In genomic region chr3:184656991-184657669, GRCh38 we compare ENCODE assay signal across 9 cellular contexts. TPM values are rescaled to one million over a fixed set of nuclear protein-coding genes. Genes with fewer than 3 reads are reported as not detected.
DNase-seq lines count a peak whose midpoint lies in the region; ATAC-seq and TF ChIP-seq lines count a peak whose summit lies in the region.
"Had no signal": no experiment of that assay in that cellular context is flagged by ENCODE, and none has a peak within 500 bp of the region (broad histone marks: within the 10 kb centered on the region; RNA-seq: fewer than 3 reads in every experiment).

No MANE protein-coding gene starts in this region.

- intact Hi-C loops in activated CD4-positive, alpha-beta T cell treated with anti-CD3 and anti-CD28 coated beads for 36 hours (cut with DNase I, micrococcal nuclease), result loop anchor here in 1 of 2 experiments (1.0 kb wide), 1 partner anchor 20 kb away; no protein-coding TSS in a partner anchor

- POLR2A ChIA-PET in activated CD4-positive, alpha-beta T cell treated with anti-CD3 and anti-CD28 coated beads for 36 hours (lab: Charles Lee), result no interaction called here
- POLR2A ChIA-PET in activated CD4-positive, alpha-beta T cell treated with anti-CD3 and anti-CD28 coated beads, Interleukin-2, amount 10 ng/mL, durations not matched to agents 7 days and 5 days (lab: Charles Lee), result no interaction called here

- CTCF ChIA-PET in activated CD4-positive, alpha-beta T cell treated with anti-CD3 and anti-CD28 coated beads for 36 hours (lab: Charles Lee), result interaction anchor here (0.6 to 1.2 kb wide), 2 partner anchors 10 to 13 kb away, joined by 3 to 5 read pairs; no protein-coding TSS in a partner anchor
- CTCF ChIA-PET in activated CD4-positive, alpha-beta T cell treated with anti-CD3 and anti-CD28 coated beads, Interleukin-2, amount 10 ng/mL, durations not matched to agents 7 days and 5 days (lab: Charles Lee), result interaction anchor here (0.6 to 1.4 kb wide), 5 partner anchors 10 to 174 kb away, joined by 3 to 5 read pairs (median 3); no protein-coding TSS in a partner anchor

- peaks cover 1% of the 10 kb centered on the region for H3K9me3 Mint-ChIP-seq in activated CD4-positive, alpha-beta T cell treated with anti-CD3 and anti-CD28 coated beads for 36 hours (ENCODE audit: low read depth)
- no peaks in the 10 kb centered on the region for H3K9me3 Mint-ChIP-seq in activated CD4-positive, alpha-beta T cell treated with anti-CD3 and anti-CD28 coated beads, Interleukin-2, amount 10 ng/mL, durations not matched to agents 7 days and 5 days
- H3K9me3 Mint-ChIP-seq in progenitor cell of endocrine pancreas (ENCODE audit: low read depth), result no peaks in the 10 kb centered on the region

- ATAC-seq in activated CD4-positive, alpha-beta T cell treated with anti-CD3 and anti-CD28 coated beads for 36 hours, result peak; percentile 90
- peak; percentile 89 for ATAC-seq in HG02870 (IDR thresholded peaks at IDR 0.05; ENCODE audit: unreplicated experiment)
- ATAC-seq in SK-N-SH treated with all-trans-retinoic acid at 6 μM for 48 hours, result peak; percentile 7; the same call in 1 of the 3 replicates

- no peak for TF ChIP-seq CTCF in progenitor cell of endocrine pancreas (IDR thresholded peaks at IDR 0.05; ENCODE audit: unreplicated experiment)

- H3K27ac Mint-ChIP-seq in activated CD4-positive, alpha-beta T cell treated with anti-CD3 and anti-CD28 coated beads for 36 hours, result no peak overlapping the region
- no peak overlapping the region for H3K27ac Mint-ChIP-seq in activated CD4-positive, alpha-beta T cell treated with anti-CD3 and anti-CD28 coated beads, Interleukin-2, amount 10 ng/mL, durations not matched to agents 7 days and 5 days
- peak overlapping the region; percentile 60 for H3K27ac Mint-ChIP-seq in progenitor cell of endocrine pancreas
- H3K27ac Mint-ChIP-seq: CD4-positive, CD25-positive, alpha-beta regulatory T cell had no signal

- H3K4me1 Mint-ChIP-seq in activated CD4-positive, alpha-beta T cell treated with anti-CD3 and anti-CD28 coated beads for 36 hours, result peaks cover 17% of the 10 kb centered on the region
- peaks cover 3% of the 10 kb centered on the region for H3K4me1 Mint-ChIP-seq in activated CD4-positive, alpha-beta T cell treated with anti-CD3 and anti-CD28 coated beads, Interleukin-2, amount 10 ng/mL, durations not matched to agents 7 days and 5 days
- H3K4me1 Mint-ChIP-seq in progenitor cell of endocrine pancreas (ENCODE audit: low read depth), result peaks cover 18% of the 10 kb centered on the region

- H3K4me3 Mint-ChIP-seq in activated CD4-positive, alpha-beta T cell treated with anti-CD3 and anti-CD28 coated beads for 36 hours, result no peak overlapping the region
- H3K4me3 Mint-ChIP-seq in activated CD4-positive, alpha-beta T cell treated with anti-CD3 and anti-CD28 coated beads, Interleukin-2, amount 10 ng/mL, durations not matched to agents 7 days and 5 days, result no peak overlapping the region
- no peak overlapping the region for H3K4me3 Mint-ChIP-seq in progenitor cell of endocrine pancreas (ENCODE audit: low read depth)
- H3K4me3 Mint-ChIP-seq: CD4-positive, CD25-positive, alpha-beta regulatory T cell had no signal

- H3K36me3 Mint-ChIP-seq in activated CD4-positive, alpha-beta T cell treated with anti-CD3 and anti-CD28 coated beads for 36 hours (ENCODE audit: low read depth), result no peaks in the 10 kb centered on the region
- no peaks in the 10 kb centered on the region for H3K36me3 Mint-ChIP-seq in activated CD4-positive, alpha-beta T cell treated with anti-CD3 and anti-CD28 coated beads, Interleukin-2, amount 10 ng/mL, durations not matched to agents 7 days and 5 days (ENCODE audit: low read depth)
- H3K36me3 Mint-ChIP-seq in progenitor cell of endocrine pancreas (ENCODE audit: insufficient read depth), result no peaks in the 10 kb centered on the region

- DNase-seq in activated CD4-positive, alpha-beta T cell treated with anti-CD3 and anti-CD28 coated beads for 36 hours, result peak; percentile 68
- DNase-seq in activated CD4-positive, alpha-beta T cell treated with anti-CD3 and anti-CD28 coated beads, Interleukin-2, amount 10 ng/mL, durations not matched to agents 7 days and 5 days, result no peak
- no peak for DNase-seq in progenitor cell of endocrine pancreas (ENCODE audit: low spot score, unreplicated experiment)
- no peak for DNase-seq in NCI-H1105 (lab: John Stamatoyannopoulos, UW)
- no peak for DNase-seq in NK-92 treated with Interleukin-12 subunit alpha and Interleukin-12 subunit beta, amount 100 ng/mL, for 24 hours (lab: John Stamatoyannopoulos, UW)
- no peak for DNase-seq in NK-92 (lab: John Stamatoyannopoulos, UW; ENCODE audit: unreplicated experiment)

- no peaks in the 10 kb centered on the region for H3K27me3 Mint-ChIP-seq in activated CD4-positive, alpha-beta T cell treated with anti-CD3 and anti-CD28 coated beads for 36 hours
- peaks cover 6% of the 10 kb centered on the region for H3K27me3 Mint-ChIP-seq in activated CD4-positive, alpha-beta T cell treated with anti-CD3 and anti-CD28 coated beads, Interleukin-2, amount 10 ng/mL, durations not matched to agents 7 days and 5 days
- peaks cover 30% of the 10 kb centered on the region for H3K27me3 Mint-ChIP-seq in progenitor cell of endocrine pancreas
- H3K27me3 Mint-ChIP-seq: CD4-positive, CD25-positive, alpha-beta regulatory T cell had no signal

TF ChIP-seq in SK-N-SH treated with all-trans-retinoic acid at 6 μM for 48 hours, 23 proteins besides CTCF, POLR2A, EP300 and RAD21:
- TF ChIP-seq ISL1 (CRISPR knock-in tag; IDR thresholded peaks at IDR 0.05), result no peak
- no peak for TF ChIP-seq ZFP30 (CRISPR knock-in tag; IDR thresholded peaks at IDR 0.05)
- TF ChIP-seq ZNF8 (CRISPR knock-in tag; IDR thresholded peaks at IDR 0.05), result no peak
- no peak for TF ChIP-seq GLIS3 (CRISPR knock-in tag; IDR thresholded peaks at IDR 0.05)
- no peak for TF ChIP-seq OSR1 (CRISPR knock-in tag; IDR thresholded peaks at IDR 0.05)

RNA-seq across cellular contexts. Expression of gene MAGEF1, which starts 54.7 kb away (rescaled TPM):
- total RNA-seq in activated CD4-positive, alpha-beta T cell treated with anti-CD3 and anti-CD28 coated beads for 36 hours, result 10 to 100 TPM; 13.6 to 14.3 TPM
- 1 to 10 TPM; 5.0 to 6.1 TPM for total RNA-seq in activated CD4-positive, alpha-beta T cell treated with anti-CD3 and anti-CD28 coated beads, Interleukin-2, amount 10 ng/mL, durations not matched to agents 7 days and 5 days
- total RNA-seq in progenitor cell of endocrine pancreas, result 60.1 and 62.7 TPM in 2 replicates

Comparison
In these comparisons a context has a peak if more than half of its experiments do, and no peak if none do; other contexts are left out.
1. ATAC-seq: peak in every context shown above with its lines; median percentile 90 in activated CD4-positive, alpha-beta T cell treated with anti-CD3 and anti-CD28 coated beads for 36 hours; 89 in HG02870; 7 in SK-N-SH treated with all-trans-retinoic acid at 6 μM for 48 hours.